ENCODE assay signal across 2 cellular contexts in the genomic region with DNA sequence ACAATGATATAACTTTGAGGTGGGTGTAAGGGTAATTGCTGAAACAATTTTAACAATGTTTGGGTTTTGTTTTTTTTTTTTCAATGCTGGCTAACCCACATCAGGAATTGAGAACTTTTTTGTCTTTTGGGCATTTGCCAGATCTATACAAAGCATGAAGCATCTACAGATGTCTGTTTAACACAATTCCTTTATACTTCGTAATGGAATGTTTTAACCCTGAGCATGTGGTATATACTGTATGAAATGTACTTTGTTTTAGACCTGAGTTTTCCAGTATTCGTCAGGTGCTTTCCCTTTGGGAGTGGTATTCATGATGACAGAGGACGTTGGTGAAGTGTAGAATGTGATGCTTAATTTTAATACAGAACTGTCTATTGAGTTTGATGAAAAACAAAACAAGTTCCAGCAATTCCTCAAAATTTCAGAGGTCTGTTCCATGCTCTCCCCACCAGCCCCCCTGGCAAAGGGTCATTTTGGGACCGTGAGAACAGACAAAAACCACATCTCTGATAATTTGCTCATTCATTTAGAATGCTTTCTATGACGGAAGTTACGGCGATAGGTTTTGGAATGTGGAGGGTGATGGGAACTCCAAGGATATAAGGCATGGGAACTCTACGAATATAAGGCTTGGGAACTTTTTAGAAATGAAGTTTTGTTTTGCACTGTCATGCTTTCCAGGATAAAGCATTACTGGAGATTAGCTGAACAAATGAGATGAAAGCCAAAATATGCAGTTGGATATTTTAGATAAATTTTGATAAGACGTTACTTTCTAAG.
TF ChIP-seq lines count a peak whose summit lies in the region.

No MANE protein-coding gene starts in this region.

TF ChIP-seq in GM12891, 5 proteins besides CTCF, POLR2A, EP300 and RAD21:
- TF ChIP-seq POLR2AphosphoS5 (IDR thresholded peaks at IDR 0.05; ENCODE audit: low read depth, low read length) (no peak), POU2F2 (IDR thresholded peaks at IDR 0.05; ENCODE audit: low read depth, low read length) (no peak), TAF1 (IDR thresholded peaks at IDR 0.05; ENCODE audit: low read depth, low read length) (no peak), PAX5 (IDR thresholded peaks at IDR 0.05; ENCODE audit: insufficient read depth, low read length, severe bottlenecking) (no peak), SPI1 (IDR thresholded peaks at IDR 0.05; ENCODE audit: low read depth, low read length) (no peak)

TF ChIP-seq in SK-N-SH, 30 proteins besides CTCF, POLR2A, EP300 and RAD21:
- TF ChIP-seq GATA2 (CRISPR knock-in tag; IDR thresholded peaks at IDR 0.05) (no peak), GABPA (IDR thresholded peaks at IDR 0.05; ENCODE audit: low read depth) (no peak), RXRA (IDR thresholded peaks at IDR 0.05; ENCODE audit: borderline replicate concordance, low read depth) (no peak), FOXM1 (IDR thresholded peaks at IDR 0.05; ENCODE audit: low read depth) (no peak), ELF1 (IDR thresholded peaks at IDR 0.05) (no peak), CHD2 (IDR thresholded peaks at IDR 0.05; ENCODE audit: low read length, partially characterized antibody) (no peak), MEF2A (IDR thresholded peaks at IDR 0.05; ENCODE audit: borderline replicate concordance, low read depth) (no peak), TAF1 (IDR thresholded peaks at IDR 0.05; ENCODE audit: borderline replicate concordance, low read depth, low read length) (no peak), EZH2phosphoT487 (IDR thresholded peaks at IDR 0.05; ENCODE audit: borderline replicate concordance, low read depth) (no peak), RFX5 (IDR thresholded peaks at IDR 0.05; ENCODE audit: low read length) (no peak), FOXJ3 (CRISPR knock-in tag; IDR thresholded peaks at IDR 0.05) (no peak), POLR2AphosphoS5 (IDR thresholded peaks at IDR 0.05; ENCODE audit: low read depth, low read length) (no peak), NRF1 (IDR thresholded peaks at IDR 0.05; ENCODE audit: low read depth, low read length) (no peak), NFIC (IDR thresholded peaks at IDR 0.05; ENCODE audit: borderline replicate concordance) (no peak)
- TF ChIP-seq, protein P1, sequence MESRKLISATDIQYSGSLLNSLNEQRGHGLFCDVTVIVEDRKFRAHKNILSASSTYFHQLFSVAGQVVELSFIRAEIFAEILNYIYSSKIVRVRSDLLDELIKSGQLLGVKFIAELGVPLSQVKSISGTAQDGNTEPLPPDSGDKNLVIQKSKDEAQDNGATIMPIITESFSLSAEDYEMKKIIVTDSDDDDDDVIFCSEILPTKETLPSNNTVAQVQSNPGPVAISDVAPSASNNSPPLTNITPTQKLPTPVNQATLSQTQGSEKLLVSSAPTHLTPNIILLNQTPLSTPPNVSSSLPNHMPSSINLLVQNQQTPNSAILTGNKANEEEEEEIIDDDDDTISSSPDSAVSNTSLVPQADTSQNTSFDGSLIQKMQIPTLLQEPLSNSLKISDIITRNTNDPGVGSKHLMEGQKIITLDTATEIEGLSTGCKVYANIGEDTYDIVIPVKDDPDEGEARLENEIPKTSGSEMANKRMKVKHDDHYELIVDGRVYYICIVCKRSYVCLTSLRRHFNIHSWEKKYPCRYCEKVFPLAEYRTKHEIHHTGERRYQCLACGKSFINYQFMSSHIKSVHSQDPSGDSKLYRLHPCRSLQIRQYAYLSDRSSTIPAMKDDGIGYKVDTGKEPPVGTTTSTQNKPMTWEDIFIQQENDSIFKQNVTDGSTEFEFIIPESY (IDR thresholded peaks at IDR 0.05; ENCODE audit: borderline replicate concordance, low read depth) = no peak
- TF ChIP-seq, protein P2, sequence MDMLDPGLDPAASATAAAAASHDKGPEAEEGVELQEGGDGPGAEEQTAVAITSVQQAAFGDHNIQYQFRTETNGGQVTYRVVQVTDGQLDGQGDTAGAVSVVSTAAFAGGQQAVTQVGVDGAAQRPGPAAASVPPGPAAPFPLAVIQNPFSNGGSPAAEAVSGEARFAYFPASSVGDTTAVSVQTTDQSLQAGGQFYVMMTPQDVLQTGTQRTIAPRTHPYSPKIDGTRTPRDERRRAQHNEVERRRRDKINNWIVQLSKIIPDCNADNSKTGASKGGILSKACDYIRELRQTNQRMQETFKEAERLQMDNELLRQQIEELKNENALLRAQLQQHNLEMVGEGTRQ (IDR thresholded peaks at IDR 0.05; ENCODE audit: borderline replicate concordance, low read depth, low read length) = no peak
